1 cellular context compared by ENCODE assay signal in the genomic region with DNA sequence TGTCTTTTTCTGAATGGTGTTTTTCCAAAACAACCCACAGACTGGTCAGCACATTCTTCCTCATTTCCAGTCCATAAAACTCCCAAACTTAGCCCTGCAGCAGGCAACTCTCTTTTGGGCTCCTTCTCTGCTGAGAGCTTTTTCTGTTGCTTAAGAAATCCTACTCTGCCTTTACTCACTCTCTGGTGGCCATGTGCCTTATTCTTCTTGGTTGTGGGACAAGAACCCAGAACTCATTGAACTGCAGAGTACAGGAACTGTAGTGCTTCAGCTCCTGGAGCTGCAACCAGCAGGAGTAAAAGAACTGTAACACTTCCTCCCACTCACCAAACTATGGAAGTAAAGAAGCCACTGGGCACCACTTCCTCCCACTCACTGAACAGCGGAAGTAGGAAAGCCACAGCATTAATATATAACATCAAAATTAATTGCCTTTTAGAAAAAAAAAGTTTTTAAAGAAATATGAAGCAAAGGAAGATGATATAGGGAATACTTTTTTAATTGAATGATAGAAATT.
TF ChIP-seq lines count a peak whose summit lies in the region.

No MANE protein-coding gene starts in this region.

TF ChIP-seq in H1, 55 proteins besides CTCF, POLR2A, EP300 and RAD21:
- TF ChIP-seq SUZ12 (IDR thresholded peaks at IDR 0.05; ENCODE audit: low read length), result no peak
- TF ChIP-seq RBBP5 (IDR thresholded peaks at IDR 0.05; ENCODE audit: borderline replicate concordance, low read depth, low read length), result no peak
